ENCODE assay signal across 8 cellular contexts in the genomic region with DNA sequence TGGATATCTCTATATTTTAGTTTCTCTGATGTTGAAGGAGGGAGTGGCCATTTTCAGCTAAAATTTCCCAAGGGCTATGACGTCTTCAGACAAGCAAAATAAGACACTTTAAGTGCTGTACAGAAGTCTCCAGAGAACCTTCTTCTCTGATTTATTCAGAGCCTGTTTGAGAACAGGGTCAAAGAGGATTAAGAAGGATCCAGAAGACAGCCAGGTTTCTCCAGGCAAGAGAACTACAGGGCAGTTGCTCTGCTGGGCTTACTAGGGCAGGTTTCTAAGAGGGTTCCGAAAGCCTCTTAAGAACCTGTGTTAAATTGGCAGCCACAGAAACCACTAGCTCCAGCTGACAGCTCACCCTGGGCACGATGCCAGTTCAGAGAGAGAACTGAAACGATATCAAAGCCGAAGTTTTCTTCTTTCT. TPM values are rescaled to one million over a fixed set of nuclear protein-coding genes. Genes with fewer than 3 reads are reported as not detected.
DNase-seq lines count a peak whose midpoint lies in the region; ATAC-seq lines count a peak whose summit lies in the region.

No MANE protein-coding gene starts in this region.

- intact Hi-C loops in activated CD4-positive, alpha-beta T cell treated with anti-CD3 and anti-CD28 coated beads, Interleukin-2, amount 10 ng/mL, durations not matched to agents 24 days and 14 days (cut with micrococcal nuclease), result no loop called here

- peaks cover 13% of the 10 kb centered on the region for H3K4me1 Mint-ChIP-seq in activated CD4-positive, alpha-beta T cell treated with anti-CD3 and anti-CD28 coated beads, Interleukin-2, amount 10 ng/mL, durations not matched to agents 24 days and 14 days

- H3K9me3 Mint-ChIP-seq in activated CD4-positive, alpha-beta T cell treated with anti-CD3 and anti-CD28 coated beads, Interleukin-2, amount 10 ng/mL, durations not matched to agents 24 days and 14 days, result peaks cover 9% of the 10 kb centered on the region

- DNase-seq in DMS153 (lab: John Stamatoyannopoulos, UW) (peak; percentile 21), DMS153 treated with DMSO at 0.1 percent for 48 hours (lab: John Stamatoyannopoulos, UW; ENCODE audit: unreplicated experiment) (no peak), NCI-H2029 treated with DMSO at 0.1 percent for 48 hours (lab: John Stamatoyannopoulos, UW) (peak; percentile 24), dedifferentiated amniotic fluid mesenchymal stem cell (ENCODE audit: extremely low spot score) (peak; percentile 73), mucosa of gallbladder (ENCODE audit: low spot score) (peak; percentile 84)
- DNase-seq in activated CD4-positive, alpha-beta T cell treated with anti-CD3 and anti-CD28 coated beads, Interleukin-2, amount 10 ng/mL, durations not matched to agents 24 days and 14 days, result peak; percentile 82
- peak; percentile 70 to 71 for DNase-seq in stimulated activated CD8-positive, alpha-beta memory T cell treated with anti-CD3 and anti-CD28 coated beads, Interleukin-7, amount 100 ng/mL, for 1 hour (ENCODE audit: low read depth in 2 of 2)

- no peaks in the 10 kb centered on the region for H3K36me3 Mint-ChIP-seq in activated CD4-positive, alpha-beta T cell treated with anti-CD3 and anti-CD28 coated beads, Interleukin-2, amount 10 ng/mL, durations not matched to agents 24 days and 14 days (ENCODE audit: low read depth)

- H3K27ac Mint-ChIP-seq in activated CD4-positive, alpha-beta T cell treated with anti-CD3 and anti-CD28 coated beads, Interleukin-2, amount 10 ng/mL, durations not matched to agents 24 days and 14 days, result no peak overlapping the region

- no peak overlapping the region for H3K4me3 Mint-ChIP-seq in activated CD4-positive, alpha-beta T cell treated with anti-CD3 and anti-CD28 coated beads, Interleukin-2, amount 10 ng/mL, durations not matched to agents 24 days and 14 days

- peaks cover 19% of the 10 kb centered on the region for H3K27me3 Mint-ChIP-seq in activated CD4-positive, alpha-beta T cell treated with anti-CD3 and anti-CD28 coated beads, Interleukin-2, amount 10 ng/mL, durations not matched to agents 24 days and 14 days

- ATAC-seq in HG02840 (IDR thresholded peaks at IDR 0.05; ENCODE audit: low FRiP score, unreplicated experiment), result peak; percentile 88

RNA-seq across cellular contexts. Expression of gene MGP, which starts 1.2 kb away (rescaled TPM):
- not detected in 2 replicates for total RNA-seq in activated CD4-positive, alpha-beta T cell treated with anti-CD3 and anti-CD28 coated beads, Interleukin-2, amount 10 ng/mL, durations not matched to agents 24 days and 14 days
- total RNA-seq in mucosa of gallbladder, result 223 TPM

RNA-seq across cellular contexts. Expression of gene ART4, which starts 41.1 kb away (rescaled TPM):
- not detected in 2 replicates for total RNA-seq in activated CD4-positive, alpha-beta T cell treated with anti-CD3 and anti-CD28 coated beads, Interleukin-2, amount 10 ng/mL, durations not matched to agents 24 days and 14 days
- total RNA-seq in mucosa of gallbladder, result 3.2 TPM

RNA-seq across cellular contexts. Expression of gene ERP27, which starts 53.9 kb away (rescaled TPM):
- total RNA-seq in activated CD4-positive, alpha-beta T cell treated with anti-CD3 and anti-CD28 coated beads, Interleukin-2, amount 10 ng/mL, durations not matched to agents 24 days and 14 days, result 1.5 and 1.8 TPM in 2 replicates
- 0.49 TPM for total RNA-seq in mucosa of gallbladder

Comparison
In these comparisons a context has a peak if more than half of its experiments do, and no peak if none do; other contexts are left out.
1. RNA of gene MGP, which starts 1.2 kb away (total RNA-seq): 223 TPM in mucosa of gallbladder (single experiment); not detected in activated CD4-positive, alpha-beta T cell treated with anti-CD3 and anti-CD28 coated beads, Interleukin-2, amount 10 ng/mL, durations not matched to agents 24 days and 14 days; every median in the first group is over 100 times any median in the second.